10 cellular contexts compared by ENCODE assay signal in the genomic region with DNA sequence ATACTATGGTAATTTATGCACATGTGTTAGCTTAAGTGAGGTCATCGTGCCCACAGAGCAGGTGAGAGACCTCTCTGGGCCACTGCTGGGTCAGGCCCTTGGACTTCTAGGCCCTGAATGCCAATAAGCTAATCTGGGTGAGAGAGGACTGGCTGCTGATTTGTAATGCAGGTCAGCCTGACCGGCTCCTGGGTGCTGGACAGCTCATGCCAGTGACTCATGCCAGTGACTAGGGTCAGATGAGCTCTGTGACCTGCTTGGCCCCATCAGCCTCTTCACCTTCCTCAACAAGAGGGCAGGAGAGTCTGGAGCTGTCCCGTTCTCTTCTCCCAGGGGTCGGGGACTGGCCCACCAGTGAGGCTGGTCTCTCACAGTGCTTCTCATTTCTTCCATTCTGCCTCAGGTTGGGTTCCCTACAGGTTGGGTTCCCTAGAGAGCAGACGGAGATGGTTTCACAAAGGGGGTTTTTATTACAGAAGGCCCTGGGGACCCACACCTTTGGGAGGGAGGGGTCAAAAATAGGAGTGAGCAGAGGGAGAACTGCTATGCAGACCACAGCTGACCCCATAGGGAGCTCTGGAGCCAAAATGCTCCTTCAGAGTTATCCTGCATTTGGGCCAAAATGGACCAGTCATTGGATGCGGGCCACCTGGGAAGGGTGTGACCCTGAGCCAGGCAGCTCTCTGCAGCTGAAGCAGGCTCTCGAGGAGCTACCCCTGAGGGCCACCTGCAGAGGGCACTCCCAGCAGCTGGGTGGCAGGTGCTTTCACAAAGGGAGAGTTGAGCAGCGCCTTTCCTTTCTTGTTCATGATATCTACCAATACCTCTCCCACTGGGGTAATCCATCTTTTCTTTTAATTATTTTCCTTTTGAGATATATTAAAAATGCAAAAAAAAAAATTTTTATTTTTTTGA. TPM values are rescaled to one million over a fixed set of nuclear protein-coding genes. Genes with fewer than 3 reads are reported as not detected.
DNase-seq lines count a peak whose midpoint lies in the region; ATAC-seq and TF ChIP-seq lines count a peak whose summit lies in the region.
"Had no signal": no experiment of that assay in that cellular context is flagged by ENCODE, and none has a peak within 500 bp of the region (broad histone marks: within the 10 kb centered on the region; RNA-seq: fewer than 3 reads in every experiment).

No MANE protein-coding gene starts in this region.

- no peak overlapping the region for H3K27ac Mint-ChIP-seq in HFFc6
- H3K27ac Mint-ChIP-seq in mesothelial cell of epicardium, result no peak overlapping the region
- H3K27ac Mint-ChIP-seq: type B pancreatic cell had no signal

- H3K27me3 Mint-ChIP-seq in HFFc6 (ENCODE audit: insufficient read depth) (peaks cover 19% of the 10 kb centered on the region), mesothelial cell of epicardium (ENCODE audit: low read depth) (peaks cover 37% of the 10 kb centered on the region)

- ATAC-seq in SK-N-SH treated with all-trans-retinoic acid at 6 μM for 48 hours, result peak; percentile 51
- no peak for ATAC-seq in HG02973 (IDR thresholded peaks at IDR 0.05; ENCODE audit: unreplicated experiment)
- no peak for ATAC-seq in GM21786 (IDR thresholded peaks at IDR 0.05; ENCODE audit: unreplicated experiment)

- no peak overlapping the region for H3K4me3 Mint-ChIP-seq in HFFc6
- H3K4me3 Mint-ChIP-seq in mesothelial cell of epicardium, result no peak overlapping the region
- H3K4me3 Mint-ChIP-seq: neural crest cell, type B pancreatic cell had no signal

- H3K9me3 Mint-ChIP-seq in HFFc6 (no peaks in the 10 kb centered on the region), mesothelial cell of epicardium (no peaks in the 10 kb centered on the region)
- H3K9me3 Mint-ChIP-seq: neural crest cell, type B pancreatic cell had no signal

- H3K36me3 Mint-ChIP-seq in HFFc6 (ENCODE audit: low read depth), result no peaks in the 10 kb centered on the region
- no peaks in the 10 kb centered on the region for H3K36me3 Mint-ChIP-seq in mesothelial cell of epicardium

- H3K4me1 Mint-ChIP-seq in HFFc6 (ENCODE audit: low read depth), result peaks cover 29% of the 10 kb centered on the region
- H3K4me1 Mint-ChIP-seq in mesothelial cell of epicardium, result peaks cover 3% of the 10 kb centered on the region

- TF ChIP-seq CTCF in HFFc6 (IDR thresholded peaks at IDR 0.05), result no peak
- TF ChIP-seq CTCF in mesothelial cell of epicardium (IDR thresholded peaks at IDR 0.05; ENCODE audit: unreplicated experiment), result no peak

- DNase-seq in DMS153 treated with DMSO at 0.1 percent for 48 hours (lab: John Stamatoyannopoulos, UW; ENCODE audit: unreplicated experiment) (peak; percentile 10), HFFc6 (peak; percentile 46), kidney tubule cell (ENCODE audit: low spot score) (peak; percentile 83), 8988T (no peak), mesothelial cell of epicardium (ENCODE audit: low spot score in 2 of 2, unreplicated experiment in 2 of 2) (no peak)

TF ChIP-seq in SK-N-SH treated with all-trans-retinoic acid at 6 μM for 48 hours, 23 proteins besides CTCF, POLR2A, EP300 and RAD21:
- TF ChIP-seq TCF4 (CRISPR knock-in tag; IDR thresholded peaks at IDR 0.05; ENCODE audit: borderline replicate concordance), result no peak
- TF ChIP-seq ESRRG (CRISPR knock-in tag; IDR thresholded peaks at IDR 0.05), result no peak
- TF ChIP-seq ZNF565 (CRISPR knock-in tag; conservative IDR thresholded peaks at IDR 0.05; ENCODE audit: low read depth), result no peak
- no peak for TF ChIP-seq GLIS3 (CRISPR knock-in tag; IDR thresholded peaks at IDR 0.05)
TF ChIP-seq in SK-N-SH treated with all-trans-retinoic acid at 6 μM for 48 hours: peak in this region for 0.

RNA-seq across cellular contexts. Expression of gene OXT, which starts 2.2 kb away (rescaled TPM):
- not detected for total RNA-seq in HFFc6 (2021; fragmentation: NEBNext Ultra II Directional; extraction: Animal tissue kit (Norgen Biotek cat#: 25700))
- total RNA-seq in mesothelial cell of epicardium, result not detected in 3 replicates
- total RNA-seq: neural crest cell had no signal

RNA-seq across cellular contexts. Expression of gene AVP, which starts 15.3 kb away (rescaled TPM):
- not detected for total RNA-seq in HFFc6 (2021; fragmentation: NEBNext Ultra II Directional; extraction: Animal tissue kit (Norgen Biotek cat#: 25700))
- total RNA-seq in mesothelial cell of epicardium, result not detected in 3 replicates
- total RNA-seq: neural crest cell had no signal

RNA-seq across cellular contexts. Expression of gene MRPS26, which starts 23.4 kb away (rescaled TPM):
- 10 to 100 TPM; 31.7 to 46.8 (median 36.0) TPM for total RNA-seq in HFFc6 (2021; fragmentation: NEBNext Ultra II Directional; extraction: Animal tissue kit (Norgen Biotek cat#: 25700))
- 56.9 to 66.3 TPM (median 57.0 TPM) in 3 replicates for total RNA-seq in mesothelial cell of epicardium

RNA-seq across cellular contexts. Expression of gene GNRH2, which starts 25.8 kb away (rescaled TPM):
- total RNA-seq in HFFc6 (2021; fragmentation: NEBNext Ultra II Directional; extraction: Animal tissue kit (Norgen Biotek cat#: 25700)), result under 1 TPM in 1 of 6 experiments, not detected in 5; 0.26 TPM
- 1.6 to 2.1 TPM (median 1.9 TPM) in 3 replicates for total RNA-seq in mesothelial cell of epicardium

Comparison
In these comparisons a context has a peak if more than half of its experiments do, and no peak if none do; other contexts are left out.
1. DNase-seq: peak in DMS153 treated with DMSO at 0.1 percent for 48 hours (single experiment), HFFc6 (single experiment) and kidney tubule cell (single experiment); none in 8988T (single experiment) and mesothelial cell of epicardium (0 of 2).